Comparison of ENCODE assay signal across 7 cellular contexts in the genomic region with DNA sequence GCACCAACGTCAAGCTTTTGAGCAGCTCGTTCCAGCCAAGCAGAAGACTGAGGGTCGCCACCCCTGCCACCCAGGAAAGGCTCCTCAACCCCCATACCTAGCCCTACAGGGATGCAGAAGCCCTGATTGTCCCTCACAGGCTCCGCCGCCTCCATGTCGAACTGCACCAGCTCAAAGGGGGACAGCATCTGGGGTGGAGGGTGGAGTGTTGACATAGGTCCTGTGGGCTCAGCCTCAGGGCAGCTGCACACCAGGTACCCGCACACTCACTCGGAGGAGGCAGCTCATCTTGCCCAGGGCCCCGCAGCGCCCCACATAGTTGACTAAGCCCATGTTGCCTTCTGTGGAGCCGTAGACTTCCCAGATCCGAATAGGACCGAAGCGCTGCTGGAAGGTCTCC. TPM values are rescaled to one million over a fixed set of nuclear protein-coding genes. Genes with fewer than 3 reads are reported as not detected.
A peak's percentile ranks its signal among the peaks of the same experiment; 100 is the strongest.
DNase-seq lines count a peak whose midpoint lies in the region; ATAC-seq and TF ChIP-seq lines count a peak whose summit lies in the region.
"Had no signal": no experiment of that assay in that cellular context is flagged by ENCODE, and none has a peak within 500 bp of the region (broad histone marks: within the 10 kb centered on the region; RNA-seq: fewer than 3 reads in every experiment).

No MANE protein-coding gene starts in this region.

- H3K27me3 ChIP-seq in A673 (replicated peaks; ENCODE audit: insufficient read depth, low read depth, low read length, poor library complexity) = no peaks in the 10 kb centered on the region

- peaks cover 5% of the 10 kb centered on the region for H3K4me1 ChIP-seq in A673 (ENCODE audit: insufficient read depth, low read length, poor library complexity, severe bottlenecking)

- CTCF ChIA-PET in A673 (lab: Charles Lee) = interaction anchor here (1.6 kb wide), 1 partner anchor 14 kb away, joined by 6 read pairs; no protein-coding TSS in a partner anchor

- ATAC-seq in left ventricle myocardium superior = no peak
- no peak for ATAC-seq in HG03432 (IDR thresholded peaks at IDR 0.05; ENCODE audit: unreplicated experiment)

- intact Hi-C loops in A673 (cut with micrococcal nuclease; ENCODE audit: unreplicated experiment) (no loop called here), left ventricle myocardium superior (cut with micrococcal nuclease) (no loop called here)

- no peak overlapping the region for H3K27ac ChIP-seq in A673 (ENCODE audit: low read depth, low read length, poor library complexity, severe bottlenecking)

- H3K36me3 ChIP-seq in A673 (ENCODE audit: insufficient read depth, low read length, poor library complexity, severe bottlenecking) = no peaks in the 10 kb centered on the region

- no TSS peak for BruUV-seq in A673 (replicated peaks; lab: Mats Ljungman, UMichigan)

- POLR2A ChIA-PET in A673 (lab: Charles Lee; ENCODE audit: low non-redundant PET) = no interaction called here

- H3K4me3 ChIP-seq in A673 (ENCODE audit: low read depth, low read length, poor library complexity, severe bottlenecking) (peak overlapping the region; percentile 71), LNCaP clone FGC (ENCODE audit: low read depth, low read length) (peak overlapping the region; percentile 69)

- no peaks in the 10 kb centered on the region for H3K9me3 ChIP-seq in A673 (ENCODE audit: low read depth, low read length, poor library complexity, severe bottlenecking)

- DNase-seq in A673 (ENCODE audit: low spot score) = no peak
- DNase-seq in LNCaP clone FGC (ENCODE audit: low read depth) = no peak
- DNase-seq in left ventricle myocardium superior = peak; percentile 20
- no peak for DNase-seq in NCI-H2171 treated with DMSO at 0.1 percent for 48 hours (lab: John Stamatoyannopoulos, UW)
- DNase-seq in HCEC 1CT = no peak
- DNase-seq: DMS153 had no signal

- TF ChIP-seq CTCF in A673 (conservative IDR thresholded peaks at IDR 0.05; ENCODE audit: low read depth, low read length) (no peak), LNCaP clone FGC (IDR thresholded peaks at IDR 0.05; ENCODE audit: control insufficient read depth, extremely low read depth, insufficient read depth) (no peak)

RNA-seq across cellular contexts. Expression of gene SLC27A5, which starts 11.6 kb away (rescaled TPM):
- total RNA-seq in A673 (2021) (24.1 and 24.9 TPM in 2 replicates), left ventricle myocardium superior (4.3 TPM)

RNA-seq across cellular contexts. Expression of gene ZBTB45, which starts 19.4 kb away (rescaled TPM):
- total RNA-seq in A673 (2021) (24.3 and 25.0 TPM in 2 replicates), left ventricle myocardium superior (10.4 TPM)

RNA-seq across cellular contexts. Expression of gene ZNF446, which starts 24.1 kb away (rescaled TPM):
- total RNA-seq in A673 (2021) (7.7 and 11.8 TPM in 2 replicates), left ventricle myocardium superior (4.6 TPM)

RNA-seq across cellular contexts. Expression of gene ZNF324, which starts 33.4 kb away (rescaled TPM):
- total RNA-seq in A673 (2021) (11.0 and 12.7 TPM in 2 replicates), left ventricle myocardium superior (5.0 TPM)

RNA-seq across cellular contexts. Expression of gene TRIM28, which starts 43.6 kb away (rescaled TPM):
- 985 and 1,038 TPM in 2 replicates for total RNA-seq in A673 (2021)
- 152 TPM for total RNA-seq in left ventricle myocardium superior
